Comparison of ENCODE assay signal across 25 cellular contexts in genomic region chr5:180250329-180250728, GRCh38. TPM values are rescaled to one million over a fixed set of nuclear protein-coding genes. Genes with fewer than 3 reads are reported as not detected.
"Had no signal": no experiment of that assay in that cellular context is flagged by ENCODE, and none has a peak within 500 bp of the region (broad histone marks: within the 10 kb centered on the region; RNA-seq: fewer than 3 reads in every experiment).

No MANE protein-coding gene starts in this region.

- H3K27me3 ChIP-seq: colonic mucosa, esophagus squamous epithelium, neutrophil, right atrium auricular region, sigmoid colon, stomach, transverse colon, upper lobe of right lung, uterus had no signal

- DNase-seq: colonic mucosa; effector memory CD4-positive, alpha-beta T cell; erythroblast; esophagus squamous epithelium; foreskin melanocyte; hypothalamus; immature natural killer cell; islet precursor cell; left ventricle myocardium superior; mucosa of descending colon; naive B cell; sigmoid colon; stimulated activated CD4-positive, alpha-beta T cell treated with anti-CD3 and anti-CD28 coated beads, Interleukin-2, amount 100 ng/mL, for 24 hours; stimulated activated CD4-positive, alpha-beta T cell treated with anti-CD3 and anti-CD28 coated beads, Interleukin-4, amount 100 ng/mL, for 24 hours; stimulated activated naive CD4-positive, alpha-beta T cell treated with Interleukin-2 at 50 U/mL for 16 hours; stomach; transverse colon; upper lobe of right lung; uterus had no signal

- H3K4me1 ChIP-seq: colonic mucosa, esophagus squamous epithelium, parathyroid adenoma, right atrium auricular region, sigmoid colon, stomach, transverse colon, upper lobe of right lung, uterus had no signal

- H3K36me3 ChIP-seq: uterus had no signal

- H3K4me3 ChIP-seq: colonic mucosa, esophagus squamous epithelium, lung, mucosa of descending colon, right atrium auricular region, sigmoid colon, stomach, thoracic aorta, transverse colon, upper lobe of right lung, uterus had no signal

- H3K27ac ChIP-seq: colonic mucosa, esophagus squamous epithelium, neutrophil, parathyroid adenoma, right atrium auricular region, sigmoid colon, stomach, thoracic aorta, transverse colon, upper lobe of right lung, uterus had no signal

- H3K9ac ChIP-seq: parathyroid adenoma had no signal

RNA-seq across cellular contexts. Expression of gene RASGEF1C, which starts 41.3 kb away (rescaled TPM):
- total RNA-seq: natural killer cell treated with Interleukin-12 subunit alpha and Interleukin-12 subunit beta and Interleukin-15 and Interleukin-18, amount 100 ng/mL, for 72 hours; thoracic aorta; upper lobe of right lung had no signal
- polyA plus RNA-seq: immature natural killer cell had no signal
